ENCODE assay signal across 27 cellular contexts in the genomic region with DNA sequence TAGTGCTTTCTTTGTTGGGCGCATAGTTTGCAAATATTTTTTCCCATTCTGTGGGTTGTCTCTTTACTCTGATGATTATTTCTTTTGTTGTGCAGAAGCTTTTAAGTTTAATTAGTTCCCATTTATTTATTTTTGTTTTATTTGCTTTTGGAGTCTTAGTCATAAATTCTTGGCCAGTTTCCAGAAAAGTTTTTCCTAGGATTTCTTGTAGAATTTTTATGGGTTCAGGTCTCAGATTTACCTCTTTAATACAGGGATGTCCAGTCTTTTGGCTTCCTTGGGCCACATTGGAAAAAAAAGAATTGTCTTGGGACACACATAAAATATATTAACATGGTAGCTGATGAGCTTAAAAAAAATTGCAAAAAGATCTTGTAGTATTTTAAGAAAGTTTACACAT.
A peak's percentile ranks its signal among the peaks of the same experiment; 100 is the strongest.
DNase-seq lines count a peak whose midpoint lies in the region; ATAC-seq, FAIRE-seq and TF ChIP-seq lines count a peak whose summit lies in the region.
"Had no signal": no experiment of that assay in that cellular context is flagged by ENCODE, and none has a peak within 500 bp of the region (broad histone marks: within the 10 kb centered on the region; RNA-seq: fewer than 3 reads in every experiment).

No MANE protein-coding gene starts in this region.

- no peak for ATAC-seq in right cardiac atrium
- ATAC-seq: activated CD4-positive, CD25-positive, alpha-beta regulatory T cell treated with anti-CD3 and anti-CD28 coated beads, Interleukin-2, amount 50 U/mL, for 24 hours; activated naive CD8-positive, alpha-beta T cell treated with anti-CD3 and anti-CD28 coated beads, Interleukin-2, amount 50 U/mL, for 24 hours; heart left ventricle; T-cell had no signal

- H3K4me1 ChIP-seq in Peyer's patch (no peaks in the 10 kb centered on the region), right cardiac atrium (ENCODE audit: control insufficient read depth, insufficient read depth, low read length) (no peaks in the 10 kb centered on the region)
- H3K4me1 ChIP-seq: heart left ventricle had no signal

- in situ Hi-C loops in astrocyte of the spinal cord (cut with HindIII; ENCODE audit: low sequenced_read_pairs) = no loop called here

- WGBS in right cardiac atrium = 100% methylated on average over 1 of the region's 1 CpG

- no peak overlapping the region for H3K4me3 Mint-ChIP-seq in HFFc6
- H3K4me3 Mint-ChIP-seq: activated CD4-positive, alpha-beta memory T cell treated with anti-CD3 and anti-CD28 coated beads for 36 hours; activated naive CD8-positive, alpha-beta T cell treated with anti-CD3 and anti-CD28 coated beads, Interleukin-2, amount 50 U/mL, for 24 hours; endodermal cell; T-cell had no signal

- peaks cover 21% of the 10 kb centered on the region for H3K4me1 Mint-ChIP-seq in HFFc6 (ENCODE audit: low read depth)
- H3K4me1 Mint-ChIP-seq: activated naive CD8-positive, alpha-beta T cell treated with anti-CD3 and anti-CD28 coated beads, Interleukin-2, amount 50 U/mL, for 24 hours; endodermal cell had no signal

- TF ChIP-seq CTCF in HFFc6 (IDR thresholded peaks at IDR 0.05) (no peak), astrocyte of the spinal cord (IDR thresholded peaks at IDR 0.05; ENCODE audit: low read depth, low read length) (no peak), fibroblast of the aortic adventitia (IDR thresholded peaks at IDR 0.05; ENCODE audit: insufficient read depth, low read length) (no peak), Peyer's patch (IDR thresholded peaks at IDR 0.05) (no peak)

- H3K4me3 ChIP-seq in astrocyte of the spinal cord (ENCODE audit: low read depth, low read length) (no peak overlapping the region), fibroblast of the aortic adventitia (ENCODE audit: low read depth, low read length) (no peak overlapping the region), Peyer's patch (no peak overlapping the region), right cardiac atrium (ENCODE audit: low read length) (no peak overlapping the region)
- H3K4me3 ChIP-seq: coronary artery, heart left ventricle, SJSA1 had no signal

- no peaks in the 10 kb centered on the region for H3K9me3 Mint-ChIP-seq in HFFc6

- H3K27ac Mint-ChIP-seq in HFFc6 = no peak overlapping the region
- H3K27ac Mint-ChIP-seq: activated CD4-positive, alpha-beta memory T cell treated with anti-CD3 and anti-CD28 coated beads for 36 hours; activated naive CD8-positive, alpha-beta T cell treated with anti-CD3 and anti-CD28 coated beads, Interleukin-2, amount 50 U/mL, for 24 hours; endodermal cell; T-cell had no signal

- peaks cover 65% of the 10 kb centered on the region for H3K36me3 Mint-ChIP-seq in HFFc6 (ENCODE audit: low read depth)

- TF ChIP-seq POLR2A in Peyer's patch (IDR thresholded peaks at IDR 0.05) = no peak

- H3K27me3 Mint-ChIP-seq in HFFc6 (ENCODE audit: insufficient read depth) = no peaks in the 10 kb centered on the region
- H3K27me3 Mint-ChIP-seq: activated CD4-positive, alpha-beta memory T cell treated with anti-CD3 and anti-CD28 coated beads for 36 hours; activated naive CD8-positive, alpha-beta T cell treated with anti-CD3 and anti-CD28 coated beads, Interleukin-2, amount 50 U/mL, for 24 hours; T-cell had no signal

- H3K27me3 ChIP-seq in Peyer's patch (no peaks in the 10 kb centered on the region), right cardiac atrium (ENCODE audit: control insufficient read depth, insufficient read depth) (no peaks in the 10 kb centered on the region)
- H3K27me3 ChIP-seq: brain microvascular endothelial cell, heart left ventricle, SJSA1 had no signal

- no peaks in the 10 kb centered on the region for H3K36me3 ChIP-seq in Peyer's patch
- H3K36me3 ChIP-seq: brain microvascular endothelial cell had no signal

- H3K9me3 ChIP-seq in Peyer's patch (no peaks in the 10 kb centered on the region), right cardiac atrium (ENCODE audit: control insufficient read depth, low read length) (no peaks in the 10 kb centered on the region)
- H3K9me3 ChIP-seq: heart left ventricle, SJSA1 had no signal

- intact Hi-C loops in right cardiac atrium (cut with DNase I) = no loop called here

- no peak overlapping the region for H3K27ac ChIP-seq in Peyer's patch
- H3K27ac ChIP-seq in right cardiac atrium (ENCODE audit: low read length) = no peak overlapping the region
- H3K27ac ChIP-seq: brain microvascular endothelial cell, coronary artery, heart left ventricle, SJSA1 had no signal

- FAIRE-seq in A204.1 (lab: Jason Lieb, UNC) = peak; percentile 6

- peak; percentile 11 for DNase-seq in HFFc6
- DNase-seq in astrocyte of the spinal cord (ENCODE audit: low read depth, low spot score) = peak; percentile 23
- DNase-seq in fibroblast of the aortic adventitia (ENCODE audit: low read depth) = peak; percentile 12
- no peak for DNase-seq in SHP77 treated with DMSO at 0.1 percent for 48 hours (lab: John Stamatoyannopoulos, UW)
- DNase-seq in Peyer's patch = no peak
- no peak for DNase-seq in activated CD8-positive, alpha-beta memory T cell treated with anti-CD3 and anti-CD28 coated beads, Interleukin-2, amount 50 U/mL, for 48 hours
- DNase-seq in right cardiac atrium = no peak
- DNase-seq: activated CD4-positive, alpha-beta memory T cell treated with anti-CD3 and anti-CD28 coated beads for 36 hours; activated effector memory CD4-positive, alpha-beta T cell treated with anti-CD3 and anti-CD28 coated beads, Interleukin-2, amount 50 U/mL, for 16 hours; activated naive CD8-positive, alpha-beta T cell treated with anti-CD3 and anti-CD28 coated beads, Interleukin-2, amount 50 U/mL, for 24 hours; brain microvascular endothelial cell; C1 segment of cervical spinal cord; endodermal cell; GDM1; heart left ventricle; KG1; mammary epithelial cell; NCI-H187; NCI-H2171 treated with DMSO at 0.1 percent for 48 hours; NCI-H524 treated with DMSO at 0.1 percent for 48 hours; posterior cingulate gyrus; T-cell; trophoblast cell had no signal

Comparison
In these comparisons a context has a peak if more than half of its experiments do, and no peak if none do; other contexts are left out.
1. DNase-seq: peak in HFFc6 (single experiment), astrocyte of the spinal cord (single experiment) and fibroblast of the aortic adventitia (single experiment); none in SHP77 treated with DMSO at 0.1 percent for 48 hours (single experiment), Peyer's patch (0 of 3), activated CD8-positive, alpha-beta memory T cell treated with anti-CD3 and anti-CD28 coated beads, Interleukin-2, amount 50 U/mL, for 48 hours (single experiment) and right cardiac atrium (0 of 3).